ENCODE assay signal across 13 cellular contexts in genomic region chr15:64158363-64159134, GRCh38. TPM values are rescaled to one million over a fixed set of nuclear protein-coding genes. Genes with fewer than 3 reads are reported as not detected.
DNase-seq lines count a peak whose midpoint lies in the region; ATAC-seq and TF ChIP-seq lines count a peak whose summit lies in the region.
"Had no signal": no experiment of that assay in that cellular context is flagged by ENCODE, and none has a peak within 500 bp of the region (broad histone marks: within the 10 kb centered on the region; RNA-seq: fewer than 3 reads in every experiment).

No MANE protein-coding gene starts in this region.

- ATAC-seq in Right ventricle myocardium superior (ENCODE audit: poor library complexity) (peak; percentile 9), Right ventricle myocardium inferior (no peak), left cardiac atrium (no peak), GM21423 (IDR thresholded peaks at IDR 0.05; ENCODE audit: unreplicated experiment) (no peak)
- ATAC-seq: HCT116, right lobe of liver had no signal

- H3K4me1 Mint-ChIP-seq in type B pancreatic cell (ENCODE audit: unreplicated experiment), result peaks cover 14% of the 10 kb centered on the region

- H3K36me3 Mint-ChIP-seq in type B pancreatic cell, result peaks cover 19% of the 10 kb centered on the region

- no peak for TF ChIP-seq CTCF in type B pancreatic cell (conservative IDR thresholded peaks at IDR 0.05)

- DNase-seq in Right ventricle myocardium superior (no peak), Right ventricle myocardium inferior (ENCODE audit: missing footprints) (no peak), left cardiac atrium (peak; percentile 47), type B pancreatic cell (ENCODE audit: extremely low spot score, unreplicated experiment) (no peak), RPMI8226 (no peak), HUDEP-2 (lab: John Stamatoyannopoulos, UW; ENCODE audit: unreplicated experiment in 76 of 76) (no peak)
- peak; percentile 44 for DNase-seq in activated CD8-positive, alpha-beta memory T cell treated with anti-CD3 and anti-CD28 coated beads, Interleukin-2, amount 50 U/mL, for 48 hours
- DNase-seq: hippocampal formation, PC-9, transverse colon had no signal

- no peak overlapping the region for H3K4me3 Mint-ChIP-seq in type B pancreatic cell

- H3K27ac Mint-ChIP-seq in type B pancreatic cell, result peak overlapping the region; percentile 20

- intact Hi-C loops in Right ventricle myocardium superior (cut with DNase I) (no loop called here), Right ventricle myocardium inferior (cut with DNase I) (loop anchor here (10.0 kb wide), 1 partner anchor 404 kb away; no protein-coding TSS in a partner anchor), left cardiac atrium (cut with DNase I) (loop anchor here in 1 of 2 donors (10.0 kb wide), 1 partner anchor 64 kb away; the partner anchor contains the start of genes CIAO2A and SNX1)

- no peaks in the 10 kb centered on the region for H3K9me3 Mint-ChIP-seq in type B pancreatic cell

- peaks cover 3% of the 10 kb centered on the region for H3K27me3 Mint-ChIP-seq in type B pancreatic cell

RNA-seq across cellular contexts. Expression of gene PPIB, which starts 4.3 kb away (rescaled TPM):
- total RNA-seq in Right ventricle myocardium superior (94.9 TPM), Right ventricle myocardium inferior (127 TPM), left cardiac atrium (100 to 1,000 TPM; 256 to 257 TPM), type B pancreatic cell (ENCODE audit: low replicate concordance) (551 and 606 TPM in 2 replicates)

RNA-seq across cellular contexts. Expression of gene SNX22, which starts 7.0 kb away (rescaled TPM):
- total RNA-seq in Right ventricle myocardium superior (4.2 TPM), Right ventricle myocardium inferior (7.4 TPM), left cardiac atrium (10 to 100 TPM; 28.9 to 29.8 TPM), type B pancreatic cell (ENCODE audit: low replicate concordance) (1.3 and 2.7 TPM in 2 replicates)

Comparison
In these comparisons a context has a peak if more than half of its experiments do, and no peak if none do; other contexts are left out.
1. DNase-seq: peak in activated CD8-positive, alpha-beta memory T cell treated with anti-CD3 and anti-CD28 coated beads, Interleukin-2, amount 50 U/mL, for 48 hours (single experiment) and left cardiac atrium (single experiment); none in Right ventricle myocardium superior (single experiment), Right ventricle myocardium inferior (single experiment), type B pancreatic cell (single experiment), RPMI8226 (single experiment) and HUDEP-2 (0 of 76).